Comparison of ENCODE assay signal across 27 cellular contexts in genomic region chr9:126032135-126032534, GRCh38.
"Had no signal": no experiment of that assay in that cellular context is flagged by ENCODE, and none has a peak within 500 bp of the region (broad histone marks: within the 10 kb centered on the region; RNA-seq: fewer than 3 reads in every experiment).

No MANE protein-coding gene starts in this region.

- H3K36me3 ChIP-seq: stomach, suprapubic skin, thoracic aorta, thyroid gland, tibial artery, tibial nerve, transverse colon, upper lobe of left lung, upper lobe of right lung, uterus, vagina had no signal

- DNase-seq: stimulated activated CD4-positive, alpha-beta T cell treated with anti-CD3 and anti-CD28 coated beads, Interleukin-2, amount 100 ng/mL, for 48 hours; stimulated activated CD4-positive, alpha-beta T cell treated with anti-CD3 and anti-CD28 coated beads, Interleukin-4, amount 100 ng/mL, for 1 hour; stimulated activated CD4-positive, alpha-beta T cell treated with anti-CD3 and anti-CD28 coated beads, Interleukin-4, amount 100 ng/mL, for 24 hours; stimulated activated CD4-positive, alpha-beta T cell treated with anti-CD3 and anti-CD28 coated beads, Interleukin-4, amount 100 ng/mL, for 4 hours; stimulated activated CD8-positive, alpha-beta memory T cell treated with anti-CD3 and anti-CD28 coated beads, Interleukin-4, amount 100 ng/mL, for 48 hours; stimulated activated naive B cell treated with anti-CD40 and anti-IgM and Interleukin-4, amounts not matched to agents 10 μg/mL and 1 μg/mL and 100 μg/mL, for 72 hours; stimulated activated naive CD4-positive, alpha-beta T cell; stimulated activated naive CD4-positive, alpha-beta T cell treated with Interleukin-2 at 50 U/mL for 16 hours; stimulated activated naive CD8-positive, alpha-beta T cell treated with anti-CD3 and anti-CD28 coated beads, Interleukin-15, amount 100 ng/mL, for 72 hours; stimulated activated naive CD8-positive, alpha-beta T cell treated with anti-CD3 and anti-CD28 coated beads, Interleukin-15, Interleukin-2, amounts not matched to agents 100 U/mL and 50 U/mL, for 24 hours; stomach; substantia nigra; testis; thyroid gland; tibial artery; transverse colon; trophoblast cell; upper lobe of left lung; upper lobe of right lung; uterus had no signal

- H3K4me1 ChIP-seq: stomach, suprapubic skin, testis, thyroid gland, tibial artery, tibial nerve, transverse colon, upper lobe of left lung, upper lobe of right lung, uterus, vagina had no signal

- H3K4me3 ChIP-seq: stomach, suprapubic skin, testis, thoracic aorta, thyroid gland, tibial artery, tibial nerve, transverse colon, upper lobe of left lung, upper lobe of right lung, uterus, vagina had no signal

- H3K9me3 ChIP-seq: stomach, suprapubic skin, testis, thoracic aorta, thyroid gland, tibial artery, tibial nerve, transverse colon, upper lobe of left lung, upper lobe of right lung, uterus, vagina had no signal

- FAIRE-seq: urothelium cell line had no signal

- H3K27me3 ChIP-seq: testis, thyroid gland, upper lobe of left lung, upper lobe of right lung, uterus, vagina had no signal

- H3K27ac ChIP-seq: stomach, suprapubic skin, testis, thoracic aorta, thyroid gland, tibial artery, tibial nerve, transverse colon, upper lobe of left lung, upper lobe of right lung, uterus, vagina had no signal

- ATAC-seq: stimulated activated effector memory CD8-positive, alpha-beta T cell treated with anti-CD3 and anti-CD28 coated beads, Interleukin-12 subunit alpha, Interleukin-12 subunit beta, amount 100 ng/mL, for 72 hours; stimulated activated memory B cell treated with anti-CD40 and anti-IgM and Interleukin-4, amounts not matched to agents 10 μg/mL and 1 μg/mL and 100 μg/mL, for 72 hours; stimulated activated naive B cell treated with anti-CD40 and anti-IgM and Interleukin-4, amounts not matched to agents 10 μg/mL and 1 μg/mL and 100 μg/mL, for 72 hours; stimulated activated naive CD8-positive, alpha-beta T cell treated with anti-CD3 and anti-CD28 coated beads, Interleukin-15, amount 100 ng/mL, for 72 hours; stimulated activated naive CD8-positive, alpha-beta T cell treated with anti-CD3 and anti-CD28 coated beads, Interleukin-15, Interleukin-2, amounts not matched to agents 100 U/mL and 50 U/mL, for 24 hours; upper lobe of right lung had no signal
